ENCODE assay signal across 8 cellular contexts in genomic region chr2:144659731-144660275, GRCh38.
DNase-seq lines count a peak whose midpoint lies in the region; ATAC-seq, FAIRE-seq and TF ChIP-seq lines count a peak whose summit lies in the region.

No MANE protein-coding gene starts in this region.

- H3K27ac ChIP-seq in keratinocyte (ENCODE audit: control insufficient read depth, insufficient read depth, low read length), result peak overlapping the region; percentile 89
- H3K27ac ChIP-seq in suprapubic skin, result peak overlapping the region; percentile 68
- no peak overlapping the region for H3K27ac ChIP-seq in GM23338 (ENCODE audit: low read depth)

- no peaks in the 10 kb centered on the region for H3K9me2 ChIP-seq in GM23338 (ENCODE audit: insufficient read depth)

- peaks cover 8% of the 10 kb centered on the region for H3K4me1 Mint-ChIP-seq in GM23338

- TF ChIP-seq CTCF in keratinocyte (optimal IDR thresholded peaks at IDR 0.05 in 1 of 3, IDR thresholded peaks at IDR 0.05 in 1 of 3, conservative IDR thresholded peaks at IDR 0.05 in 1 of 3; ENCODE audit: extremely low read depth in 1 of 3, insufficient read depth in 2 of 3, low read length in 3 of 3), result no peak
- TF ChIP-seq CTCF in suprapubic skin (IDR thresholded peaks at IDR 0.05), result no peak
- TF ChIP-seq CTCF in GM23338 (conservative IDR thresholded peaks at IDR 0.05; ENCODE audit: low read depth in 2 of 2), result no peak

- no peaks in the 10 kb centered on the region for H3K36me3 ChIP-seq in keratinocyte (ENCODE audit: control insufficient read depth in 2 of 2, extremely low read depth in 1 of 2, insufficient read depth in 2 of 2, low read length in 2 of 2)
- H3K36me3 ChIP-seq in suprapubic skin, result no peaks in the 10 kb centered on the region
- no peaks in the 10 kb centered on the region for H3K36me3 ChIP-seq in GM23338 (ENCODE audit: insufficient read depth)

- peak; percentile 100 for FAIRE-seq in keratinocyte (lab: Jason Lieb, UNC)

- H3K4me1 ChIP-seq in keratinocyte (ENCODE audit: control insufficient read depth, extremely low read depth, insufficient read depth, low read length) (peaks cover 22% of the 10 kb centered on the region), suprapubic skin (peaks cover 12% of the 10 kb centered on the region), GM23338 (ENCODE audit: insufficient read depth) (peaks cover 3% of the 10 kb centered on the region)

- DNase-seq in Right ventricle myocardium superior (no peak), cardiac septum (ENCODE audit: low spot score) (no peak), activated T-cell treated with anti-CD3 and anti-CD28 coated beads for 24 hours (ENCODE audit: low read depth) (peak; percentile 13), keratinocyte (ENCODE audit: low read depth, low spot score) (peak; percentile 98), suprapubic skin (ENCODE audit: low spot score in 2 of 2) (peak in 1 of 2 donors; percentile 69), GM23338 (ENCODE audit: low spot score) (no peak)
- DNase-seq in activated CD4-positive, CD25-positive, alpha-beta regulatory T cell treated with anti-CD3 and anti-CD28 coated beads, Interleukin-2, amount 50 U/mL, for 72 hours, result no peak

- 70% methylated on average over 10 of the region's 10 CpGs for WGBS in suprapubic skin

- H3K9me1 ChIP-seq in keratinocyte (ENCODE audit: control insufficient read depth, extremely low read depth, insufficient read depth, low read length), result no peaks in the 10 kb centered on the region

- H3K27me3 Mint-ChIP-seq in GM23338 (ENCODE audit: insufficient read depth, low read depth, poor library complexity), result peaks cover 3% of the 10 kb centered on the region

- dilution Hi-C loops in keratinocyte (cut with MboI; ENCODE audit: extremely low pct_ligation_motif_present, low sequenced_read_pairs), result no loop called here

- peak; percentile 43 for ATAC-seq in Right ventricle myocardium superior (ENCODE audit: poor library complexity)
- no peak for ATAC-seq in GM23338
- no peak for ATAC-seq in HG03571 (IDR thresholded peaks at IDR 0.05; ENCODE audit: unreplicated experiment)

- H3K4me3 Mint-ChIP-seq in GM23338, result no peak overlapping the region

- no peaks in the 10 kb centered on the region for H3K36me3 Mint-ChIP-seq in GM23338 (ENCODE audit: low read depth)

- peak overlapping the region; percentile 66 for H3K9ac ChIP-seq in keratinocyte (ENCODE audit: control insufficient read depth, extremely low read depth, insufficient read depth, low read length)

- H4K20me1 ChIP-seq in keratinocyte (ENCODE audit: control insufficient read depth, extremely low read depth, insufficient read depth, low read length) (no peaks in the 10 kb centered on the region), GM23338 (replicated peaks; ENCODE audit: insufficient read depth) (no peaks in the 10 kb centered on the region)

- TF ChIP-seq POLR2A in suprapubic skin (IDR thresholded peaks at IDR 0.05), result no peak

- H3K4me2 ChIP-seq in keratinocyte (ENCODE audit: control insufficient read depth, extremely low read depth, insufficient read depth, low read depth, low read length), result peak overlapping the region; percentile 89
- H3K4me2 ChIP-seq in GM23338, result no peak overlapping the region

- peak overlapping the region in 2 of 3 experiments; percentile 30 to 46 for H3K4me3 ChIP-seq in keratinocyte (ENCODE audit: control insufficient read depth in 2 of 3, extremely low read depth in 1 of 3, insufficient read depth in 2 of 3, low read depth in 1 of 3, low read length in 3 of 3)
- no peak overlapping the region for H3K4me3 ChIP-seq in suprapubic skin
- no peak overlapping the region for H3K4me3 ChIP-seq in GM23338

- TF ChIP-seq EP300 in suprapubic skin (IDR thresholded peaks at IDR 0.05), result no peak

- H3F3A ChIP-seq in GM23338 (replicated peaks; ENCODE audit: low read depth), result no peaks in the 10 kb centered on the region

- H3K27me3 ChIP-seq in keratinocyte (ENCODE audit: control insufficient read depth, extremely low read depth, insufficient read depth, low read length) (no peaks in the 10 kb centered on the region), suprapubic skin (no peaks in the 10 kb centered on the region), GM23338 (ENCODE audit: insufficient read depth) (no peaks in the 10 kb centered on the region)

- H2AFZ ChIP-seq in keratinocyte (ENCODE audit: control insufficient read depth, low read length), result peak overlapping the region; percentile 86
- H2AFZ ChIP-seq in GM23338, result no peak overlapping the region

- H3K27ac Mint-ChIP-seq in GM23338, result no peak overlapping the region

- H3K9me3 ChIP-seq in keratinocyte (ENCODE audit: control insufficient read depth, low read depth, low read length) (no peaks in the 10 kb centered on the region), suprapubic skin (no peaks in the 10 kb centered on the region)

- intact Hi-C loops in Right ventricle myocardium superior (cut with DNase I) (no loop called here), cardiac septum (cut with DNase I) (no loop called here)

- no peaks in the 10 kb centered on the region for H3K79me2 ChIP-seq in keratinocyte (ENCODE audit: control insufficient read depth, insufficient read depth, low read length)
- H3K79me2 ChIP-seq in GM23338 (replicated peaks; ENCODE audit: insufficient read depth), result no peaks in the 10 kb centered on the region

- no peaks in the 10 kb centered on the region for H3K9me3 Mint-ChIP-seq in GM23338

TF ChIP-seq in GM23338, 12 proteins besides CTCF, POLR2A, EP300 and RAD21 (continues in another document):
- TF ChIP-seq, protein P1, sequence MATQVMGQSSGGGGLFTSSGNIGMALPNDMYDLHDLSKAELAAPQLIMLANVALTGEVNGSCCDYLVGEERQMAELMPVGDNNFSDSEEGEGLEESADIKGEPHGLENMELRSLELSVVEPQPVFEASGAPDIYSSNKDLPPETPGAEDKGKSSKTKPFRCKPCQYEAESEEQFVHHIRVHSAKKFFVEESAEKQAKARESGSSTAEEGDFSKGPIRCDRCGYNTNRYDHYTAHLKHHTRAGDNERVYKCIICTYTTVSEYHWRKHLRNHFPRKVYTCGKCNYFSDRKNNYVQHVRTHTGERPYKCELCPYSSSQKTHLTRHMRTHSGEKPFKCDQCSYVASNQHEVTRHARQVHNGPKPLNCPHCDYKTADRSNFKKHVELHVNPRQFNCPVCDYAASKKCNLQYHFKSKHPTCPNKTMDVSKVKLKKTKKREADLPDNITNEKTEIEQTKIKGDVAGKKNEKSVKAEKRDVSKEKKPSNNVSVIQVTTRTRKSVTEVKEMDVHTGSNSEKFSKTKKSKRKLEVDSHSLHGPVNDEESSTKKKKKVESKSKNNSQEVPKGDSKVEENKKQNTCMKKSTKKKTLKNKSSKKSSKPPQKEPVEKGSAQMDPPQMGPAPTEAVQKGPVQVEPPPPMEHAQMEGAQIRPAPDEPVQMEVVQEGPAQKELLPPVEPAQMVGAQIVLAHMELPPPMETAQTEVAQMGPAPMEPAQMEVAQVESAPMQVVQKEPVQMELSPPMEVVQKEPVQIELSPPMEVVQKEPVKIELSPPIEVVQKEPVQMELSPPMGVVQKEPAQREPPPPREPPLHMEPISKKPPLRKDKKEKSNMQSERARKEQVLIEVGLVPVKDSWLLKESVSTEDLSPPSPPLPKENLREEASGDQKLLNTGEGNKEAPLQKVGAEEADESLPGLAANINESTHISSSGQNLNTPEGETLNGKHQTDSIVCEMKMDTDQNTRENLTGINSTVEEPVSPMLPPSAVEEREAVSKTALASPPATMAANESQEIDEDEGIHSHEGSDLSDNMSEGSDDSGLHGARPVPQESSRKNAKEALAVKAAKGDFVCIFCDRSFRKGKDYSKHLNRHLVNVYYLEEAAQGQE (IDR thresholded peaks at IDR 0.05; ENCODE audit: unreplicated experiment), result no peak
- TF ChIP-seq JUNB (IDR thresholded peaks at IDR 0.05; ENCODE audit: unreplicated experiment) (no peak), NANOG (IDR thresholded peaks at IDR 0.05; ENCODE audit: borderline replicate concordance) (no peak), ETS1 (IDR thresholded peaks at IDR 0.05) (no peak), EZH2phosphoT487 (IDR thresholded peaks at IDR 0.05; ENCODE audit: unreplicated experiment) (no peak), POLR2AphosphoS5 (IDR thresholded peaks at IDR 0.05; ENCODE audit: low read depth) (no peak), CREB1 (CRISPR knock-in tag; IDR thresholded peaks at IDR 0.05; ENCODE audit: low read depth) (no peak), ZNF331 (CRISPR knock-in tag; IDR thresholded peaks at IDR 0.05; ENCODE audit: low read depth) (no peak)

Comparison
In these comparisons a context has a peak if more than half of its experiments do, and no peak if none do; other contexts are left out.
1. DNase-seq: peak in activated T-cell treated with anti-CD3 and anti-CD28 coated beads for 24 hours (single experiment) and keratinocyte (single experiment); none in Right ventricle myocardium superior (single experiment), cardiac septum (single experiment), GM23338 (single experiment) and activated CD4-positive, CD25-positive, alpha-beta regulatory T cell treated with anti-CD3 and anti-CD28 coated beads, Interleukin-2, amount 50 U/mL, for 72 hours (single experiment).
2. H3K4me3 ChIP-seq: peak in keratinocyte (2 of 3); none in suprapubic skin (single experiment) and GM23338 (single experiment).